8 cellular contexts compared by ENCODE assay signal in the genomic region with DNA sequence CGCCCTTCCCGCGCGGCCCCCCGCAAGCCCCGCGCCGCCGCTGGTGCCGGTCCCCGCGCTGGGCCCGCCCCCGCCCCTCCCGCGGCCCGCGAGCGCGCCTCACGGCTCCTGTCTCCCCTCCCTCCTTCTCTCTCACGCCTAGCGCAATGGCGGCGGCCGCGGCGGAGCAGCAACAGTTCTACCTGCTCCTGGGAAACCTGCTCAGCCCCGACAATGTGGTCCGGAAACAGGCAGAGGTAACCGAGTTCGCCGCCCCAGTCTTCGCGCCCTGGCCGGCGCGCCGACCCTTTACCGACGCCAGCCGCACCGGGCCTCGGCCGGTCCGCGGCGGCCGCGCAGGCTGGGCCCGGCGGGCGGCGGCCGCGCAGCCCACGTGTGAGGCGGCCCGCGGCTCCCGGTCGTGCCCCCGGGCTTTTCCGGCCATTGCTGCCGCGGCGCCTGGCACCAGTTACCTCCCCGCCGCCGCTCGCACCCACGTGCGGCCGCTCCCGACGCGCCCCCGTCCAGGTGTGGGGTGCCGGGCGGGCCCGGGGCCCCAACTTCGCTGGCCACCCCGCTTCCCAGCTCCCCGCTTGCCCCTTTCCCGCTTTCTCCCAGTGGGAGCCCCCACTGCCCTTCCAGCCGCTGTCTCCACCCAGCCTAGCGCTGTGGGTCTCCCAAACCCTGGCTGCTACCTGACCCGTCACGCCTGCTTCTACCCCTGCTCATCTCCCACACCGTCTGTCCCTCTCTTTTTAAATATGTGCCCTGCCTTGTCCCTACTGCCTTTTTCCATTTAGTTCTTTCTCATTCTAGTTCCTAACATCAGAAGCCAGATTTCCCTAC. TPM values are rescaled to one million over a fixed set of nuclear protein-coding genes. Genes with fewer than 3 reads are reported as not detected.
DNase-seq lines count a peak whose midpoint lies in the region; ATAC-seq and TF ChIP-seq lines count a peak whose summit lies in the region.

No MANE protein-coding gene starts in this region.

- POLR2A ChIA-PET in activated B cell treated with CpG ODN at 0.5 μM for 24 hours (lab: Charles Lee) = no interaction called here

- no peaks in the 10 kb centered on the region for H3K9me3 ChIP-seq in muscle layer of duodenum (ENCODE audit: control insufficient read depth in 1 of 2, low read length in 2 of 2)

- H3K27ac ChIP-seq in muscle layer of duodenum (ENCODE audit: low read length) = peak overlapping the region; percentile 85

- no peaks in the 10 kb centered on the region for H3K27me3 Mint-ChIP-seq in activated B cell treated with CpG ODN at 0.5 μM for 24 hours
- no peaks in the 10 kb centered on the region for H3K27me3 Mint-ChIP-seq in type B pancreatic cell

- H3K4me3 Mint-ChIP-seq in activated B cell treated with CpG ODN at 0.5 μM for 24 hours = peak overlapping the region; percentile 92
- H3K4me3 Mint-ChIP-seq in type B pancreatic cell = peak overlapping the region; percentile 96

- ATAC-seq in GM21423 (IDR thresholded peaks at IDR 0.05; ENCODE audit: unreplicated experiment) (peak; percentile 29), activated B cell treated with CpG ODN at 0.5 μM for 24 hours (ENCODE audit: low read depth) (peak; percentile 11)

- H3K27me3 ChIP-seq in muscle layer of duodenum (ENCODE audit: low read depth, low read length) = no peaks in the 10 kb centered on the region

- H3K36me3 ChIP-seq in muscle layer of duodenum (ENCODE audit: control insufficient read depth in 1 of 2, insufficient read depth in 2 of 2, low read length in 2 of 2) = peaks cover 0 to 5% of the 10 kb centered on the region in 2 donors

- H3K36me3 Mint-ChIP-seq in activated B cell treated with CpG ODN at 0.5 μM for 24 hours (ENCODE audit: low read depth) = peaks cover 13% of the 10 kb centered on the region
- H3K36me3 Mint-ChIP-seq in type B pancreatic cell = no peaks in the 10 kb centered on the region

- peak overlapping the region; percentile 86 to 93 for H3K4me3 ChIP-seq in muscle layer of duodenum (ENCODE audit: low read depth in 1 of 2, low read length in 2 of 2)

- H3K4me1 Mint-ChIP-seq in activated B cell treated with CpG ODN at 0.5 μM for 24 hours (peaks cover 47% of the 10 kb centered on the region), type B pancreatic cell (ENCODE audit: unreplicated experiment) (peaks cover 34% of the 10 kb centered on the region)

- TF ChIP-seq POLR2A in erythroblast (IDR thresholded peaks at IDR 0.05; ENCODE audit: low read length) = peak; percentile 29

- peaks cover 4 to 18% of the 10 kb centered on the region in 2 donors for H3K4me1 ChIP-seq in muscle layer of duodenum (ENCODE audit: control insufficient read depth in 1 of 2, insufficient read depth in 2 of 2, low read length in 2 of 2)

- no peaks in the 10 kb centered on the region for H3K9me3 Mint-ChIP-seq in activated B cell treated with CpG ODN at 0.5 μM for 24 hours
- H3K9me3 Mint-ChIP-seq in type B pancreatic cell = no peaks in the 10 kb centered on the region

- intact Hi-C loops in activated B cell treated with CpG ODN at 0.5 μM for 24 hours (cut with micrococcal nuclease) = loop anchor here (1.0 to 10.0 kb wide), 6 partner anchors 122 to 1110 kb away; a partner anchor contains a TSS

- CTCF ChIA-PET in activated B cell treated with CpG ODN at 0.5 μM for 24 hours (lab: Charles Lee) = no interaction called here

- DNase-seq in NCI-H1092 treated with DMSO at 0.1 percent for 48 hours (lab: John Stamatoyannopoulos, UW) (peak; percentile 65), NCI-H1092 (lab: John Stamatoyannopoulos, UW) (no peak), HT-29 (ENCODE audit: low spot score) (peak; percentile 63), activated B cell treated with CpG ODN at 0.5 μM for 24 hours (no peak), erythroblast (lab: John Stamatoyannopoulos, UW) (peak; percentile 39 to 58), type B pancreatic cell (ENCODE audit: extremely low spot score, unreplicated experiment) (peak; percentile 93)

- TF ChIP-seq CTCF in activated B cell treated with CpG ODN at 0.5 μM for 24 hours (IDR thresholded peaks at IDR 0.05) (no peak), type B pancreatic cell (conservative IDR thresholded peaks at IDR 0.05) (no peak)

- peak overlapping the region; percentile 83 for H3K27ac Mint-ChIP-seq in activated B cell treated with CpG ODN at 0.5 μM for 24 hours
- peak overlapping the region; percentile 94 for H3K27ac Mint-ChIP-seq in type B pancreatic cell

RNA-seq across cellular contexts. Expression of a gene that starts 23.3 kb away (rescaled TPM):
- 135 and 162 TPM in 2 replicates for total RNA-seq in HT-29 (2014; rRNA removed; shearing (Covaris generic))
- total RNA-seq in activated B cell treated with CpG ODN at 0.5 μM for 24 hours (139 and 152 TPM in 2 replicates), type B pancreatic cell (ENCODE audit: low replicate concordance) (136 and 202 TPM in 2 replicates)

Comparison
In these comparisons a context has a peak if more than half of its experiments do, and no peak if none do; other contexts are left out.
1. DNase-seq: peak in NCI-H1092 treated with DMSO at 0.1 percent for 48 hours (single experiment), HT-29 (single experiment), erythroblast (2 of 2) and type B pancreatic cell (single experiment); none in NCI-H1092 (single experiment) and activated B cell treated with CpG ODN at 0.5 μM for 24 hours (single experiment).